5 cellular contexts compared by ENCODE assay signal in the genomic region with DNA sequence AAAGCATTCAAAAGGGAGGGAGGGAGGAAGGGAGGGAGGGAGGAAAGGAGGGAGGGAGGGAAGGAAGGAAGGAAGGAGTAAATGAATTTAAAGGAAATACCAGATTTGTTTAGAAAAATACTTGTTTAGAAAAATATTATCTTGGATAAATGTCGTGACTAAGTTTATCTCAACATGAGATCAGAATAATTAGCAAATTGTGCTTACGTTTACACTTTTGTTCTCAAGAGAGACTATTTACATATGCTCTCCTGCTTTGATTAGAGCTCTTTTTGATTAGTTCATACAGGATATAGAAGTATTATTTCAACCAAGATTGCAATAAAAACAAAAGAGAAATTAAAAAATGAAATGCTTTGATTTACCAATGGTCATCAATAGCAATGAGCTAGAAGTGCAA.
"Had no signal": no experiment of that assay in that cellular context is flagged by ENCODE, and none has a peak within 500 bp of the region (broad histone marks: within the 10 kb centered on the region; RNA-seq: fewer than 3 reads in every experiment).

No MANE protein-coding gene starts in this region.

- FAIRE-seq: HTR-8/SVneo had no signal

- H3K9ac ChIP-seq: KMS-11 had no signal

- DNase-seq: KBM-7, KG1 had no signal

- H3K4me2 ChIP-seq: KMS-11 had no signal

- H3K27ac ChIP-seq: HL-60, KMS-11 had no signal
